ENCODE assay signal across 8 cellular contexts in the genomic region with DNA sequence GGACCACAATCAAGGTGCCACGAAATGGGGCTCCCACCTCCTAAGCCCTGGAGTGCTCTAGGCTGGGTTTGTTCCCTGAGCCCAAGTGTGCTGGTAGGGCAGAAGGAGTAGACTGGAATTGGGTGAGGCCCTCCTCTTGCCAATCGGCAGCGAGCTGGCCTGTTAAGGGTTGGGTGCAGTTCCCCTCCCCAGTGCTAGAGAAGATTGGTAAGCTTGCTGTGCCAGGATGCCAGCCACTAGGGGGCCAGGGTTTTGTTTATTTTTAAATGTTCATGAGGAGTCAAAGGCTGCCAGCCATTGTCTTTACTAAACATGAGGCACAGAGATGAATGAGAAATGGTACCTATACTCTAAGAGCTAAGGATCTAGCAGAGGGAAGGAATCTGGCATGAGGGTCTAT.
A peak's percentile ranks its signal among the peaks of the same experiment; 100 is the strongest.
DNase-seq lines count a peak whose midpoint lies in the region; ATAC-seq and TF ChIP-seq lines count a peak whose summit lies in the region.

No MANE protein-coding gene starts in this region.

- no peaks in the 10 kb centered on the region for H3K9me3 Mint-ChIP-seq in HFFc6
- H3K9me3 Mint-ChIP-seq in stimulated activated naive CD8-positive, alpha-beta T cell treated with anti-CD3 and anti-CD28 coated beads, Interleukin-15, amount 100 ng/mL, for 72 hours = no peaks in the 10 kb centered on the region

- H3K9me3 ChIP-seq in BE2C (no peaks in the 10 kb centered on the region), adipocyte (ENCODE audit: control insufficient read depth, low read length) (no peaks in the 10 kb centered on the region), sigmoid colon (no peaks in the 10 kb centered on the region)

- H3K4me3 ChIP-seq in BE2C (ENCODE audit: low read depth, low read length) (no peak overlapping the region), adipocyte (ENCODE audit: low read length) (no peak overlapping the region), sigmoid colon (no peak overlapping the region)

- peaks cover 38% of the 10 kb centered on the region for H3K4me1 Mint-ChIP-seq in HFFc6 (ENCODE audit: low read depth)
- no peaks in the 10 kb centered on the region for H3K4me1 Mint-ChIP-seq in stimulated activated naive CD8-positive, alpha-beta T cell treated with anti-CD3 and anti-CD28 coated beads, Interleukin-15, amount 100 ng/mL, for 72 hours

- ATAC-seq in stimulated activated naive CD8-positive, alpha-beta T cell treated with anti-CD3 and anti-CD28 coated beads, Interleukin-15, amount 100 ng/mL, for 72 hours = no peak
- ATAC-seq in GM21576 (IDR thresholded peaks at IDR 0.05; ENCODE audit: unreplicated experiment) = no peak
- no peak for ATAC-seq in GM19452 (IDR thresholded peaks at IDR 0.05; ENCODE audit: unreplicated experiment)

- H3K36me3 ChIP-seq in BE2C = no peaks in the 10 kb centered on the region
- no peaks in the 10 kb centered on the region for H3K36me3 ChIP-seq in adipocyte (ENCODE audit: control insufficient read depth, insufficient read depth, low read length, severe bottlenecking)
- H3K36me3 ChIP-seq in sigmoid colon = no peaks in the 10 kb centered on the region

- peaks cover 3% of the 10 kb centered on the region; the same call in 1 of the 2 replicates for H3K4me1 ChIP-seq in BE2C
- H3K4me1 ChIP-seq in adipocyte (ENCODE audit: control insufficient read depth, insufficient read depth, low read length) = no peaks in the 10 kb centered on the region
- H3K4me1 ChIP-seq in sigmoid colon = no peaks in the 10 kb centered on the region

- no peaks in the 10 kb centered on the region for H3K27me3 ChIP-seq in BE2C
- peaks cover 36% of the 10 kb centered on the region for H3K27me3 ChIP-seq in adipocyte (replicated peaks; ENCODE audit: control insufficient read depth, insufficient read depth, low read length)
- no peaks in the 10 kb centered on the region for H3K27me3 ChIP-seq in sigmoid colon

- DNase-seq in BE2C (no peak), HFFc6 (peak; percentile 48), adipocyte (ENCODE audit: low read depth) (peak; percentile 65), iPS-NIHi7 (ENCODE audit: extremely low spot score) (peak; percentile 52), sigmoid colon (no peak)
- no peak for DNase-seq in stimulated activated naive CD8-positive, alpha-beta T cell treated with anti-CD3 and anti-CD28 coated beads, Interleukin-15, amount 100 ng/mL, for 72 hours

- H3K36me3 Mint-ChIP-seq in HFFc6 (ENCODE audit: low read depth) = no peaks in the 10 kb centered on the region

- intact Hi-C loops in sigmoid colon (cut with DNase I) = no loop called here

- H3K9ac ChIP-seq in adipocyte (ENCODE audit: low read length) = no peak overlapping the region

- no peak for TF ChIP-seq POLR2A in sigmoid colon (IDR thresholded peaks at IDR 0.05)

- peak overlapping the region; percentile 14; the same call in 1 of the 2 replicates for H3K27ac Mint-ChIP-seq in HFFc6
- H3K27ac Mint-ChIP-seq in stimulated activated naive CD8-positive, alpha-beta T cell treated with anti-CD3 and anti-CD28 coated beads, Interleukin-15, amount 100 ng/mL, for 72 hours = no peak overlapping the region

- H3K27me3 Mint-ChIP-seq in HFFc6 (ENCODE audit: insufficient read depth) = no peaks in the 10 kb centered on the region; the same call in 1 of the 2 replicates
- no peaks in the 10 kb centered on the region for H3K27me3 Mint-ChIP-seq in stimulated activated naive CD8-positive, alpha-beta T cell treated with anti-CD3 and anti-CD28 coated beads, Interleukin-15, amount 100 ng/mL, for 72 hours

- no peak overlapping the region for H3K4me3 Mint-ChIP-seq in HFFc6
- H3K4me3 Mint-ChIP-seq in stimulated activated naive CD8-positive, alpha-beta T cell treated with anti-CD3 and anti-CD28 coated beads, Interleukin-15, amount 100 ng/mL, for 72 hours = no peak overlapping the region

- no peak overlapping the region for H3K27ac ChIP-seq in sigmoid colon

- TF ChIP-seq CTCF in BE2C (IDR thresholded peaks at IDR 0.05; ENCODE audit: low read depth, low read length) (peak; percentile 52), HFFc6 (IDR thresholded peaks at IDR 0.05) (peak; percentile 89), sigmoid colon (IDR thresholded peaks at IDR 0.05) (peak in 1 of 4 experiments; percentile 13)

- TF ChIP-seq EP300 in sigmoid colon (IDR thresholded peaks at IDR 0.05) = no peak

- 66 to 82% methylated on average over 3 of the region's 3 CpGs for WGBS in sigmoid colon, 2 donors

Comparison
In these comparisons a context has a peak if more than half of its experiments do, and no peak if none do; other contexts are left out.
1. DNase-seq: peak in HFFc6 (single experiment), adipocyte (single experiment) and iPS-NIHi7 (single experiment); none in BE2C (single experiment), stimulated activated naive CD8-positive, alpha-beta T cell treated with anti-CD3 and anti-CD28 coated beads, Interleukin-15, amount 100 ng/mL, for 72 hours (0 of 2) and sigmoid colon (single experiment).